ENCODE assay signal across 8 cellular contexts in genomic region chr4:20252656-20253271, GRCh38. TPM values are rescaled to one million over a fixed set of nuclear protein-coding genes. Genes with fewer than 3 reads are reported as not detected.
DNase-seq lines count a peak whose midpoint lies in the region; ATAC-seq, FAIRE-seq and TF ChIP-seq lines count a peak whose summit lies in the region.

No MANE protein-coding gene starts in this region.

- H3K4me1 ChIP-seq in lung (ENCODE audit: control insufficient read depth in 2 of 2, insufficient read depth in 2 of 2, low read length in 2 of 2) = peaks cover 0 to 12% of the 10 kb centered on the region in 2 donors

- H3K9me3 ChIP-seq in lung (ENCODE audit: control insufficient read depth in 2 of 2, insufficient read depth in 1 of 2, low read length in 1 of 2) = no peaks in the 10 kb centered on the region

- TF ChIP-seq CTCF in LNCaP clone FGC (IDR thresholded peaks at IDR 0.05; ENCODE audit: control insufficient read depth, extremely low read depth, insufficient read depth) (no peak), cardiac fibroblast (IDR thresholded peaks at IDR 0.05; ENCODE audit: low read depth, low read length) (no peak), lung (IDR thresholded peaks at IDR 0.05; ENCODE audit: control extremely low read depth, extremely low read depth) (no peak)

- peak overlapping the region; percentile 46 for H3K4me3 ChIP-seq in LNCaP clone FGC (ENCODE audit: low read depth, low read length)
- H3K4me3 ChIP-seq in cardiac fibroblast (replicated peaks in 1 of 2; ENCODE audit: low read depth in 2 of 2, low read length in 2 of 2) = peak overlapping the region; percentile 59 to 72
- peak overlapping the region; percentile 48 for H3K4me3 ChIP-seq in lung

- WGBS in lung, 2 donors = 1 to 2% methylated on average over 50 to 54 of the region's 54 CpGs

- H3K27ac ChIP-seq in lung (ENCODE audit: low read depth in 1 of 2, low read length in 1 of 2) = peak overlapping the region in 1 of 2 donors; percentile 71

- no peak for FAIRE-seq in urothelium cell line (lab: Jason Lieb, UNC)

- DNase-seq in ELF-1 (ENCODE audit: low read depth, low spot score) (peak; percentile 75), LNCaP clone FGC (ENCODE audit: low read depth) (no peak), cardiac fibroblast (ENCODE audit: low read depth in 2 of 2) (peak; percentile 53 to 60), lung (ENCODE audit: low spot score) (peak; percentile 35), urothelium cell line (ENCODE audit: low spot score) (peak; percentile 11), T-helper 9 cell (no peak), LoVo (ENCODE audit: low spot score) (no peak), CD1c-positive myeloid dendritic cell (ENCODE audit: extremely low spot score) (no peak)

- ATAC-seq in lung (ENCODE audit: insufficient read depth, low FRiP score) = peak; percentile 23

- H3K36me3 ChIP-seq in lung (ENCODE audit: control insufficient read depth in 2 of 2, insufficient read depth in 2 of 2, low read length in 2 of 2) = no peaks in the 10 kb centered on the region

- no peaks in the 10 kb centered on the region for H3K27me3 ChIP-seq in lung (ENCODE audit: control insufficient read depth, insufficient read depth)

RNA-seq across cellular contexts. Expression of gene SLIT2, which starts 1.1 kb away (rescaled TPM):
- 100 to 1,000 TPM in 1 of 2 donors, 10 to 100 TPM in 1; 56.0 to 159 TPM for total RNA-seq in lung
- polyA plus RNA-seq in lung = 1 to 10 TPM; 6.6 to 8.8 TPM

Comparison
In these comparisons a context has a peak if more than half of its experiments do, and no peak if none do; other contexts are left out.
1. DNase-seq: peak in ELF-1 (single experiment), cardiac fibroblast (2 of 2), lung (single experiment) and urothelium cell line (single experiment); none in LNCaP clone FGC (single experiment), T-helper 9 cell (single experiment), LoVo (single experiment) and CD1c-positive myeloid dendritic cell (single experiment).
2. Peak in every context shown above with its lines, with median percentiles within 50 percentile points of each other: H3K4me3 ChIP-seq.